21 cellular contexts compared by ENCODE assay signal in the genomic region with DNA sequence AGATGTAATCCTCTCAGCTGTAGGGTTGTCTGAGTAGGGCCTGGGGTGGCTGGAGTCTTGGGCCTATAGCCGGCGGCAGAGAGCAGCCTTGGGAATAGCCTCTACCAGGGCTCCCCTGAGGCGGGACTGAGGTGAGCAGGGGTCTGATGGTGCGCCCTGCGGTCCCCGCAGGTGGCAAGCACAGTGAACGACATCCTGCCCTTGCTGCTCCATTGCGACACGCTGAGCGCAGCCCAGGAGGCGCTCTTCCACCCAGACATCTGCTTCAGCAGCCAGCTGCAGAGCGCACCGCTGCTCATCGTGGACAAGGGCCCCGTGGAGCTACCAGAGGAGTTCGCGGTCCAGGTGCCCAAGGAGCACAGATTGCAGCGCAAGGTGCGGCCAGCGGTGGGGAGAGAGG.
DNase-seq lines count a peak whose midpoint lies in the region; ATAC-seq, FAIRE-seq and TF ChIP-seq lines count a peak whose summit lies in the region.
"Had no signal": no experiment of that assay in that cellular context is flagged by ENCODE, and none has a peak within 500 bp of the region (broad histone marks: within the 10 kb centered on the region; RNA-seq: fewer than 3 reads in every experiment).

No MANE protein-coding gene starts in this region.

- DNase-seq in colonic mucosa (peak; percentile 31), islet precursor cell (peak; percentile 93), small intestine (peak; percentile 73), SHP77 treated with DMSO at 0.1 percent for 48 hours (lab: John Stamatoyannopoulos, UW) (no peak), glomerular visceral epithelial cell (ENCODE audit: extremely low spot score) (no peak), SHP77 (lab: John Stamatoyannopoulos, UW) (no peak)
- DNase-seq: activated CD4-positive, alpha-beta T cell treated with anti-CD3 and anti-CD28 coated beads for 1 hour; activated naive CD4-positive, alpha-beta T cell treated with Interleukin-2 at 50 U/mL for 16 hours; cortex of kidney; head of caudate nucleus; mammary epithelial cell; NCI-H2171; NK-92 treated with Interleukin-12 subunit alpha and Interleukin-12 subunit beta, amount 100 ng/mL, for 24 hours; stimulated activated CD4-positive, alpha-beta T cell treated with anti-CD3 and anti-CD28 coated beads, Interleukin-2, amount 100 ng/mL, for 48 hours; stimulated activated CD8-positive, alpha-beta memory T cell treated with anti-CD3 and anti-CD28 coated beads, Interleukin-4, amount 100 ng/mL, for 48 hours had no signal

- H3K9ac ChIP-seq in HUES64 (ENCODE audit: low read depth, low read length), result no peak overlapping the region
- no peak overlapping the region for H3K9ac ChIP-seq in colonic mucosa (ENCODE audit: low read depth in 2 of 2, low read length in 2 of 2)
- H3K9ac ChIP-seq: BLaER1 treated with 17β-estradiol and CSF1 and Interleukin-3, amounts not matched to agents 10 nM and 100 nM had no signal

- TF ChIP-seq CTCF in colonic mucosa (IDR thresholded peaks at IDR 0.05), result no peak

- H3K4me1 ChIP-seq in HUES64 (ENCODE audit: insufficient read depth, low read length) (peaks cover 33% of the 10 kb centered on the region), colonic mucosa (no peaks in the 10 kb centered on the region), small intestine (ENCODE audit: control insufficient read depth in 2 of 2, insufficient read depth in 1 of 2, low read depth in 1 of 2, low read length in 1 of 2) (no peaks in the 10 kb centered on the region)
- H3K4me1 ChIP-seq: BLaER1 treated with 17β-estradiol and CSF1 and Interleukin-3, amounts not matched to agents 10 nM and 100 nM; esophagus muscularis mucosa had no signal

- no peak overlapping the region for H3K27ac ChIP-seq in HUES64 (ENCODE audit: low read depth, low read length)
- H3K27ac ChIP-seq in colonic mucosa, result no peak overlapping the region
- H3K27ac ChIP-seq in small intestine (ENCODE audit: low read depth in 1 of 2, low read length in 1 of 2), result no peak overlapping the region
- H3K27ac ChIP-seq: BLaER1 treated with 17β-estradiol and CSF1 and Interleukin-3, amounts not matched to agents 10 nM and 100 nM; esophagus muscularis mucosa; thoracic aorta had no signal

- intact Hi-C loops in colonic mucosa (cut with DNase I), result no loop called here

- H3K36me3 ChIP-seq in HUES64 (ENCODE audit: insufficient read depth, low read length), result no peaks in the 10 kb centered on the region
- no peaks in the 10 kb centered on the region for H3K36me3 ChIP-seq in colonic mucosa
- H3K36me3 ChIP-seq in small intestine (ENCODE audit: control insufficient read depth in 2 of 2, insufficient read depth in 2 of 2, low read length in 2 of 2), result no peaks in the 10 kb centered on the region
- H3K36me3 ChIP-seq: BLaER1 treated with 17β-estradiol and CSF1 and Interleukin-3, amounts not matched to agents 10 nM and 100 nM; esophagus muscularis mucosa; thoracic aorta had no signal

- no peaks in the 10 kb centered on the region for H3K9me3 ChIP-seq in HUES64 (ENCODE audit: insufficient read depth, low read depth, low read length)
- H3K9me3 ChIP-seq in colonic mucosa, result no peaks in the 10 kb centered on the region
- no peaks in the 10 kb centered on the region for H3K9me3 ChIP-seq in small intestine (ENCODE audit: control insufficient read depth, low read depth)
- H3K9me3 ChIP-seq: BLaER1 treated with 17β-estradiol and CSF1 and Interleukin-3, amounts not matched to agents 10 nM and 100 nM; esophagus muscularis mucosa; thoracic aorta had no signal

- no peaks in the 10 kb centered on the region for H3K27me3 ChIP-seq in HUES64 (ENCODE audit: insufficient read depth, low read length)
- H3K27me3 ChIP-seq in colonic mucosa, result no peaks in the 10 kb centered on the region
- no peaks in the 10 kb centered on the region for H3K27me3 ChIP-seq in small intestine (ENCODE audit: control insufficient read depth in 2 of 2, insufficient read depth in 2 of 2, low read length in 2 of 2)
- H3K27me3 ChIP-seq: BLaER1 treated with 17β-estradiol and CSF1 and Interleukin-3, amounts not matched to agents 10 nM and 100 nM had no signal

- FAIRE-seq in small intestine (lab: Jason Lieb, UNC), result no peak
- FAIRE-seq: HTR-8/SVneo had no signal

- H3K4me3 ChIP-seq in HUES64 (ENCODE audit: low read length) (peak overlapping the region; percentile 41), colonic mucosa (no peak overlapping the region), small intestine (ENCODE audit: low read depth in 1 of 2, low read length in 2 of 2) (no peak overlapping the region)
- H3K4me3 ChIP-seq: BLaER1 treated with 17β-estradiol and CSF1 and Interleukin-3, amounts not matched to agents 10 nM and 100 nM; esophagus muscularis mucosa; thoracic aorta had no signal

- ATAC-seq in GM19463 (IDR thresholded peaks at IDR 0.05; ENCODE audit: unreplicated experiment), result no peak

- WGBS in HUES64, result 60% methylated on average over 20 of the region's 20 CpGs
- 22 to 47% (median 32%) methylated on average over 20 of the region's 20 CpGs for WGBS in small intestine, 3 donors

Comparison
In these comparisons a context has a peak if more than half of its experiments do, and no peak if none do; other contexts are left out.
1. DNase-seq: peak in colonic mucosa (single experiment), islet precursor cell (single experiment) and small intestine (single experiment); none in SHP77 treated with DMSO at 0.1 percent for 48 hours (single experiment), glomerular visceral epithelial cell (single experiment) and SHP77 (0 of 2).